In the genomic region with DNA sequence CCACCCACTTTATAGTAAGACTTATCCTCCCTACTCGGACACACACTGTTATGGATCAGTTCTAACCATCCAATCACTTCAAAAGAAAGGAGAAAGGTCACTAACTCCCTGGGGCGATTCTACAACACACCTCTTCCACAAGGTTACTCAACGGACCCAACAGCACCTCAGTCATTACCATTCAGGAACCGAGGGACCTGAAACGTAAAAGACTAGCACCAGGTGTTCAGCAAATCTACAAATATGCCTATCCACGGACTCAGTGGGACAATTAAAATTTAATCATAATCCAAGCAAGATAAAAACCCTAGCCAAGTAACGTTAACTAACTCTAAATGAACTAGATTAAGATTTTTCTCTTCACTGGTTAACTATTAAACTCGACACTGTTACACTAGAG, we compare ENCODE assay signal across 8 cellular contexts. TPM values are rescaled to one million over a fixed set of nuclear protein-coding genes. Genes with fewer than 3 reads are reported as not detected.
DNase-seq lines count a peak whose midpoint lies in the region; ATAC-seq lines count a peak whose summit lies in the region.

No MANE protein-coding gene starts in this region.

- CTCF ChIA-PET in activated CD8-positive, alpha-beta memory T cell treated with anti-CD3 and anti-CD28 coated beads, Interleukin-2, amount 10 ng/mL, durations not matched to agents 7 days and 5 days (lab: Charles Lee), result interaction anchor here (0.7 to 2.2 kb wide), 10 partner anchors 8 to 166 kb away, joined by 3 to 8 read pairs (median 3); partner anchors contain the start of genes SLC3A2, TMEM179B and ZBTB3

- H3K4me1 Mint-ChIP-seq in activated CD8-positive, alpha-beta memory T cell treated with anti-CD3 and anti-CD28 coated beads, Interleukin-2, amount 10 ng/mL, durations not matched to agents 7 days and 5 days, result peaks cover 56% of the 10 kb centered on the region
- peaks cover 60% of the 10 kb centered on the region for H3K4me1 Mint-ChIP-seq in activated naive CD8-positive, alpha-beta T cell treated with anti-CD3 and anti-CD28 coated beads, Interleukin-2, amount 50 U/mL, for 24 hours

- no peaks in the 10 kb centered on the region for H3K9me3 Mint-ChIP-seq in activated CD8-positive, alpha-beta memory T cell treated with anti-CD3 and anti-CD28 coated beads, Interleukin-2, amount 10 ng/mL, durations not matched to agents 7 days and 5 days (ENCODE audit: low read depth)
- H3K9me3 Mint-ChIP-seq in activated naive CD8-positive, alpha-beta T cell treated with anti-CD3 and anti-CD28 coated beads, Interleukin-2, amount 50 U/mL, for 24 hours, result no peaks in the 10 kb centered on the region

- 4% methylated on average over 8 of the region's 8 CpGs for WGBS in thymus

- H3K4me1 ChIP-seq in thymus (ENCODE audit: control insufficient read depth, insufficient read depth, low read length), result peaks cover 13% of the 10 kb centered on the region

- ATAC-seq in activated CD8-positive, alpha-beta memory T cell treated with anti-CD3 and anti-CD28 coated beads, Interleukin-2, amount 10 ng/mL, durations not matched to agents 7 days and 5 days, result no peak
- no peak for ATAC-seq in activated naive CD8-positive, alpha-beta T cell treated with anti-CD3 and anti-CD28 coated beads, Interleukin-2, amount 50 U/mL, for 24 hours
- ATAC-seq in left lobe of liver, result peak; percentile 5
- ATAC-seq in GM19328 (IDR thresholded peaks at IDR 0.05; ENCODE audit: unreplicated experiment), result no peak

- no peaks in the 10 kb centered on the region for H3K27me3 ChIP-seq in thymus (ENCODE audit: control insufficient read depth, insufficient read depth)

- peak overlapping the region; percentile 98 for H3K27ac Mint-ChIP-seq in activated CD8-positive, alpha-beta memory T cell treated with anti-CD3 and anti-CD28 coated beads, Interleukin-2, amount 10 ng/mL, durations not matched to agents 7 days and 5 days
- H3K27ac Mint-ChIP-seq in activated naive CD8-positive, alpha-beta T cell treated with anti-CD3 and anti-CD28 coated beads, Interleukin-2, amount 50 U/mL, for 24 hours, result peak overlapping the region; percentile 98

- H3K4me3 ChIP-seq in thymus (ENCODE audit: low read length), result peak overlapping the region; percentile 65

- no peaks in the 10 kb centered on the region for H3K27me3 Mint-ChIP-seq in activated CD8-positive, alpha-beta memory T cell treated with anti-CD3 and anti-CD28 coated beads, Interleukin-2, amount 10 ng/mL, durations not matched to agents 7 days and 5 days
- H3K27me3 Mint-ChIP-seq in activated naive CD8-positive, alpha-beta T cell treated with anti-CD3 and anti-CD28 coated beads, Interleukin-2, amount 50 U/mL, for 24 hours, result peaks cover 4% of the 10 kb centered on the region

- no peak overlapping the region for H3K27ac ChIP-seq in thymus (ENCODE audit: low read depth)

- DNase-seq in activated CD8-positive, alpha-beta memory T cell treated with anti-CD3 and anti-CD28 coated beads, Interleukin-2, amount 10 ng/mL, durations not matched to agents 7 days and 5 days, result no peak
- no peak for DNase-seq in activated CD8-positive, alpha-beta memory T cell treated with anti-CD3 and anti-CD28 coated beads, Interleukin-2, amount 50 U/mL, for 4 hours
- no peak for DNase-seq in activated naive CD8-positive, alpha-beta T cell treated with anti-CD3 and anti-CD28 coated beads, Interleukin-2, amount 50 U/mL, for 24 hours
- no peak for DNase-seq in left lobe of liver (ENCODE audit: low spot score)
- no peak for DNase-seq in SIG-M5 treated with dmso at 0.1 percent for 504 hours (lab: John Stamatoyannopoulos, UW; ENCODE audit: unreplicated experiment)
- no peak for DNase-seq in stimulated activated CD4-positive, alpha-beta T cell treated with anti-CD3 and anti-CD28 coated beads, Interleukin-4, amount 100 ng/mL, for 1 hour

- H3K36me3 Mint-ChIP-seq in activated CD8-positive, alpha-beta memory T cell treated with anti-CD3 and anti-CD28 coated beads, Interleukin-2, amount 10 ng/mL, durations not matched to agents 7 days and 5 days, result peaks cover 66% of the 10 kb centered on the region
- H3K36me3 Mint-ChIP-seq in activated naive CD8-positive, alpha-beta T cell treated with anti-CD3 and anti-CD28 coated beads, Interleukin-2, amount 50 U/mL, for 24 hours (ENCODE audit: low read depth), result peaks cover 63% of the 10 kb centered on the region

- H3K36me3 ChIP-seq in thymus (ENCODE audit: control insufficient read depth, insufficient read depth), result peaks cover 33% of the 10 kb centered on the region

- peak overlapping the region; percentile 94 for H3K4me3 Mint-ChIP-seq in activated CD8-positive, alpha-beta memory T cell treated with anti-CD3 and anti-CD28 coated beads, Interleukin-2, amount 10 ng/mL, durations not matched to agents 7 days and 5 days
- peak overlapping the region; percentile 88 for H3K4me3 Mint-ChIP-seq in activated naive CD8-positive, alpha-beta T cell treated with anti-CD3 and anti-CD28 coated beads, Interleukin-2, amount 50 U/mL, for 24 hours

- no peaks in the 10 kb centered on the region for H3K9me3 ChIP-seq in thymus (ENCODE audit: control insufficient read depth)

RNA-seq across cellular contexts. Expression of gene HNRNPUL2, which starts 1.6 kb away (rescaled TPM):
- 10 to 100 TPM; 61.6 to 66.6 TPM for total RNA-seq in activated CD8-positive, alpha-beta memory T cell treated with anti-CD3 and anti-CD28 coated beads, Interleukin-2, amount 10 ng/mL, durations not matched to agents 7 days and 5 days
- total RNA-seq in left lobe of liver, result 13.7 TPM
- 44.7 TPM for polyA plus RNA-seq in thymus

RNA-seq across cellular contexts. Expression of gene TTC9C, which starts 2.6 kb away (rescaled TPM):
- total RNA-seq in activated CD8-positive, alpha-beta memory T cell treated with anti-CD3 and anti-CD28 coated beads, Interleukin-2, amount 10 ng/mL, durations not matched to agents 7 days and 5 days, result 10 to 100 TPM; 47.5 to 49.2 TPM
- 11.2 TPM for total RNA-seq in left lobe of liver
- polyA plus RNA-seq in thymus, result 34.9 TPM

RNA-seq across cellular contexts. Expression of gene GNG3, which starts 18.2 kb away (rescaled TPM):
- total RNA-seq in activated CD8-positive, alpha-beta memory T cell treated with anti-CD3 and anti-CD28 coated beads, Interleukin-2, amount 10 ng/mL, durations not matched to agents 7 days and 5 days, result not detected
- total RNA-seq in left lobe of liver, result 0.20 TPM
- 0.41 TPM for polyA plus RNA-seq in thymus

RNA-seq across cellular contexts. Expression of gene BSCL2, which starts 18.5 kb away (rescaled TPM):
- 10 to 100 TPM; 24.2 to 29.6 TPM for total RNA-seq in activated CD8-positive, alpha-beta memory T cell treated with anti-CD3 and anti-CD28 coated beads, Interleukin-2, amount 10 ng/mL, durations not matched to agents 7 days and 5 days
- 35.1 TPM for total RNA-seq in left lobe of liver
- polyA plus RNA-seq in thymus, result 76.6 TPM

RNA-seq across cellular contexts. Expression of gene ZBTB3, which starts 28.3 kb away (rescaled TPM):
- 10 to 100 TPM in 1 of 2 experiments, 1 to 10 TPM in 1; 9.3 to 10.2 TPM for total RNA-seq in activated CD8-positive, alpha-beta memory T cell treated with anti-CD3 and anti-CD28 coated beads, Interleukin-2, amount 10 ng/mL, durations not matched to agents 7 days and 5 days
- total RNA-seq in left lobe of liver, result 5.5 TPM
- polyA plus RNA-seq in thymus, result 7.7 TPM
